In the genomic region with DNA sequence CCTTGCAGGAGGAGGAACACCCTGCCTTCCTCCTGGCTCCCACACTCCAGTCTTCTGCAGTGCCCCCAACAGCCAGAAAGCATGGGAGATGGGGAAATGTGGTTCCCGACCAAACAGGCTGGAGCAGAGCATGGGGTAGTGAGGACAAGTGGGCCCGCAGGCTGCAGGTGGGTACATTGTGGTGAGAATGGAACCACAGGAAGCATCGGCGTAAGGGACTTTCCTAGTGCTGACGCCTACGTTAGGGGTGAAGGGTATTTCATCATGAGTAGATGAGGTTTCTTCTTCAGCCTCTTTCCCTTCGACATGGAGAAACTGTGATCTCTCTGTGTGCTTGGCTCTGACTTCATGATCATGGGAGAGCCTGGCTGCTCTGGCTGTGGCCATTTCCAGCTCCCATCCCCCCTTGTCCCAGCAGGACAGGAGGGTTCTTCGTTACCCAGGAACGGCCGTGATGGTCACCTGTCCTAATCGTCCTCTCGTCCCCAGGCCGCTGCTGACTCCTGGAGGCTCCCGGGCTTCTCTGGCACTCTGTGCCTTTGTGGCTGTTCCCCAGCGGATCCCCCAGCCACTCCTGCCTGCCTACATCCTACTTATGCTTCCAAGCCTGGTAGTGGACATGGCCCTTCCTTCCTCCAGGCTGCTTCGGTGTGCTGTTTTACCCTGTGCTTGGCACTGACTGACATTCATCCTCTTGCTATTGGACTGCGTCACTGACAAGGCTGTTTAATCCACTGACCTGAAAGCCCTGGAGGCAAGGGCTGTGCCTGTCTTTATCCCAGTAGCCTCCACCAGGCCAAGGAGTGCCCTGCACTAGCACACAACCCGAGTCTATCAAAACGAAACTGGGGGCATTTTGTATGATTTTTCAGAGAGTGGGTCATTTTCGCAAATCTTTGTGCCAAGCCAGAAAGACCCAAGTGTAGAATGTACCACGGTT, we compare ENCODE assay signal across 8 cellular contexts.
DNase-seq lines count a peak whose midpoint lies in the region; ATAC-seq, FAIRE-seq and TF ChIP-seq lines count a peak whose summit lies in the region.

No MANE protein-coding gene starts in this region.

- peak; percentile 54 for DNase-seq in GM12892 (ENCODE audit: insufficient read length)
- peak; percentile 51 for DNase-seq in activated T-cell treated with anti-CD3 and anti-CD28 coated beads for 24 hours (ENCODE audit: low read depth)
- DNase-seq in stimulated activated CD4-positive, alpha-beta T cell treated with anti-CD3 and anti-CD28 coated beads, Interleukin-12 subunit alpha, Interleukin-12 subunit beta, amount 100 ng/mL, for 48 hours (ENCODE audit: low read depth in 2 of 3, low spot score in 1 of 3): peak; percentile 24 to 42 (median 42)
- DNase-seq in superior temporal gyrus (ENCODE audit: extremely low spot score): no peak
- DNase-seq in caudate nucleus (lab: John Stamatoyannopoulos, UW): no peak
- no peak for DNase-seq in C1 segment of cervical spinal cord (lab: John Stamatoyannopoulos, UW)

- TF ChIP-seq POLR2A in GM12892 (IDR thresholded peaks at IDR 0.05; ENCODE audit: low read depth, low read length): peak; percentile 41; the same call in 1 of the 2 replicates

- H3K27ac ChIP-seq in caudate nucleus (ENCODE audit: low read depth, low read length): no peak overlapping the region

- ATAC-seq in HG03280 (IDR thresholded peaks at IDR 0.05; ENCODE audit: unreplicated experiment) (peak; percentile 76), GM21423 (IDR thresholded peaks at IDR 0.05; ENCODE audit: unreplicated experiment) (no peak)

- FAIRE-seq in GM12892 (lab: Jason Lieb, UNC): peak; percentile 92

Comparison
In these comparisons a context has a peak if more than half of its experiments do, and no peak if none do; other contexts are left out.
1. DNase-seq: peak in GM12892 (single experiment), activated T-cell treated with anti-CD3 and anti-CD28 coated beads for 24 hours (single experiment) and stimulated activated CD4-positive, alpha-beta T cell treated with anti-CD3 and anti-CD28 coated beads, Interleukin-12 subunit alpha, Interleukin-12 subunit beta, amount 100 ng/mL, for 48 hours (3 of 3); none in superior temporal gyrus (single experiment), caudate nucleus (0 of 61) and C1 segment of cervical spinal cord (0 of 14).